11 cellular contexts compared by ENCODE assay signal in genomic region chr2:40652155-40652554, GRCh38.
"Had no signal": no experiment of that assay in that cellular context is flagged by ENCODE, and none has a peak within 500 bp of the region (broad histone marks: within the 10 kb centered on the region; RNA-seq: fewer than 3 reads in every experiment).

No MANE protein-coding gene starts in this region.

- H3K9me3 ChIP-seq: HAP-1 had no signal

- H3K9me3 Mint-ChIP-seq: GM23338, H9, HFFc6 had no signal

- H3K9ac ChIP-seq: GM23248 had no signal

- H3K4me2 ChIP-seq: GM23338 had no signal

- ATAC-seq: GM23338, HCT116 had no signal

- FAIRE-seq: H1, H54 had no signal

- H3K4me1 Mint-ChIP-seq: GM23338, H9 had no signal

- H3K27ac ChIP-seq: GM23248 had no signal

- H3K36me3 ChIP-seq: HAP-1 had no signal

- H2AFZ ChIP-seq: GM23248, GM23338 had no signal

- H3K27ac Mint-ChIP-seq: GM23338, H9, HFFc6 had no signal

- H3K4me3 Mint-ChIP-seq: GM23338, H9, HFFc6 had no signal

- H3K4me1 ChIP-seq: HAP-1 had no signal

- H3K4me3 ChIP-seq: GM23248, GM23338, HAP-1 had no signal

- DNase-seq: GM23248, GOT3, H7, H9, HCEC 1CT, HFFc6 had no signal
